20 cellular contexts compared by ENCODE assay signal in the genomic region with DNA sequence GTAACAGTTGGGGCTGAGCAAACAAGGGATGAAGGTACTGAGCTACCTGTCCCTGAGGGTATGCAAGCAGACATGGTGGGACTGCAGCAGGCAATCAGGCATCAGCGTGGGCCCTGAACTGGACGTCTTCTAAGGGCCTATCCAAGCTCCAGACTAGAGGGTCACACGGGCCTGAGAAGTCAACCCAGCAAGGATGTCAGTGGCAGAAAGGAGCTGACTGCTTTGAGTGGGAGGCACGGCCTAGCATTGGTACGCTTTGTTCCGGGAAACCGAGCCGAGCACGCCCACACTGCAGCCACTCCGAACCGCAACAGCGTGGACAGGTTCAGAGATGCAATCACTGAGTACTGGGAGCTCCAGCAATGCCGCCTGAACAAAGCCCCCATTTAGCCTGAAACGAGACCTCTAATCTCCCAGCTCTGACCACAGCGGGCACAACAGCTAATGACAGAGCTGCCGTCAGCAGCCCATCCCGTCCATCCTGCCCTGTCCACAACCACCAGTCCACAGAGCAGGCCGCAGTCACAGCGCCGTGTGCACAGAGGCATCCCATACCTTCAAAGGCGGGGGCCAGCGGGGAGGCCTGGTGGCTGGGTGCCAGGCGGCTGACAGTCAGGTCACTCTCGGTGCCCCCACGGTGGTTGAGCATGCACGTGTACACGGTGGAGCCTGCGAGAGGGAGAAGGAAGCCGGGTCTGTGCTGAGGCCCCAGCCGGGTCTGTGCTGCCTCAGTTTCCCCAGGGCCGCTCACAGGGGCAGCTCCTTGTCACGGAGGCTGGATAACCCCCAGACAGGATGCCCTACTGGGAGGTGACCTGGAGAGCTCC. TPM values are rescaled to one million over a fixed set of nuclear protein-coding genes. Genes with fewer than 3 reads are reported as not detected.
A peak's percentile ranks its signal among the peaks of the same experiment; 100 is the strongest.
DNase-seq lines count a peak whose midpoint lies in the region; ATAC-seq lines count a peak whose summit lies in the region.
"Had no signal": no experiment of that assay in that cellular context is flagged by ENCODE, and none has a peak within 500 bp of the region (broad histone marks: within the 10 kb centered on the region; RNA-seq: fewer than 3 reads in every experiment).

No MANE protein-coding gene starts in this region.

- H3K27ac ChIP-seq in CD4-positive, CD25-positive, alpha-beta regulatory T cell (ENCODE audit: insufficient read depth, low read length, poor library complexity, severe bottlenecking): no peak overlapping the region
- H3K27ac ChIP-seq in angular gyrus (ENCODE audit: low read depth, low read length): peak overlapping the region; percentile 49
- H3K27ac ChIP-seq: BLaER1, GM23248 had no signal

- no peaks in the 10 kb centered on the region for H3K27me3 ChIP-seq in CD4-positive, CD25-positive, alpha-beta regulatory T cell (ENCODE audit: control insufficient read depth, insufficient read depth, low read length)
- H3K27me3 ChIP-seq: BLaER1 had no signal

- no peaks in the 10 kb centered on the region for H3K27me3 Mint-ChIP-seq in CD4-positive, CD25-positive, alpha-beta regulatory T cell

- H3K9me3 Mint-ChIP-seq in CD4-positive, CD25-positive, alpha-beta regulatory T cell: peaks cover 0 to 2% (median 0%) of the 10 kb centered on the region in 7 donors
- H3K9me3 Mint-ChIP-seq: CD8-positive, alpha-beta T cell had no signal

- no peaks in the 10 kb centered on the region for H3K9me3 ChIP-seq in CD4-positive, CD25-positive, alpha-beta regulatory T cell (ENCODE audit: control insufficient read depth in 2 of 2, low read length in 2 of 2)
- H3K9me3 ChIP-seq: BLaER1 had no signal

- peaks cover 4% of the 10 kb centered on the region for H3K36me3 ChIP-seq in CD4-positive, CD25-positive, alpha-beta regulatory T cell (ENCODE audit: control insufficient read depth, insufficient read depth, low read length)

- ATAC-seq in CD4-positive, CD25-positive, alpha-beta regulatory T cell (ENCODE audit: low read depth in 2 of 2): no peak
- ATAC-seq in left ventricle myocardium superior (no peak), GM18498 (IDR thresholded peaks at IDR 0.05; ENCODE audit: unreplicated experiment) (no peak), HG02588 (IDR thresholded peaks at IDR 0.05; ENCODE audit: unreplicated experiment) (no peak)
- ATAC-seq: CD8-positive, alpha-beta T cell; GM12878 had no signal

- intact Hi-C loops in left ventricle myocardium superior (cut with micrococcal nuclease) (no loop called here), posterior cingulate gyrus (cut with DNase I) (no loop called here)

- H3K4me1 Mint-ChIP-seq in CD4-positive, CD25-positive, alpha-beta regulatory T cell: peaks cover 16 to 44% (median 23%) of the 10 kb centered on the region in 4 donors

- H3K4me3 ChIP-seq in CD4-positive, CD25-positive, alpha-beta regulatory T cell (ENCODE audit: low read depth, low read length): no peak overlapping the region
- H3K4me3 ChIP-seq: BLaER1, GM12878, GM23248 had no signal

- H3K4me1 ChIP-seq in CD4-positive, CD25-positive, alpha-beta regulatory T cell (ENCODE audit: control insufficient read depth, insufficient read depth, low read length, poor library complexity, severe bottlenecking): peaks cover 12% of the 10 kb centered on the region

- DNase-seq in CD4-positive, CD25-positive, alpha-beta regulatory T cell: no peak
- peak; percentile 23 for DNase-seq in left ventricle myocardium superior
- peak in 6 of 10 donors; percentile 46 to 91 (median 74) for DNase-seq in posterior cingulate gyrus
- no peak for DNase-seq in hepatic stellate cell (ENCODE audit: low spot score)
- DNase-seq in NCI-H1105 (lab: John Stamatoyannopoulos, UW): no peak
- DNase-seq: Calu3; CD8-positive, alpha-beta T cell; GM23248; HCEC 1CT; KBM-7; NCI-H1105 treated with DMSO at 0.1 percent for 48 hours; NCI-H2227 treated with DMSO at 0.1 percent for 48 hours; NCI-H510A treated with DMSO at 0.1 percent for 48 hours; OCI-M1; SIG-M5 had no signal

- no peak overlapping the region for H3K4me3 Mint-ChIP-seq in CD4-positive, CD25-positive, alpha-beta regulatory T cell
- H3K4me3 Mint-ChIP-seq: CD8-positive, alpha-beta T cell had no signal

- H3K27ac Mint-ChIP-seq in CD4-positive, CD25-positive, alpha-beta regulatory T cell: peak overlapping the region in 2 of 3 donors; percentile 15 to 43
- H3K27ac Mint-ChIP-seq: CD8-positive, alpha-beta T cell had no signal

- peaks cover 10% of the 10 kb centered on the region for H3K36me3 Mint-ChIP-seq in CD4-positive, CD25-positive, alpha-beta regulatory T cell

RNA-seq across cellular contexts. Expression of gene SARDH, which starts 44.2 kb away (rescaled TPM):
- 15.6 TPM for total RNA-seq in CD4-positive, CD25-positive, alpha-beta regulatory T cell
- polyA plus RNA-seq in CD4-positive, CD25-positive, alpha-beta regulatory T cell: 1 to 10 TPM; 5.8 to 9.7 (median 8.2) TPM
- total RNA-seq in left ventricle myocardium superior: 0.64 TPM
- total RNA-seq: Calu3 had no signal

RNA-seq across cellular contexts. Expression of gene DBH, which starts 57.8 kb away (rescaled TPM):
- 0.12 TPM for total RNA-seq in CD4-positive, CD25-positive, alpha-beta regulatory T cell
- polyA plus RNA-seq in CD4-positive, CD25-positive, alpha-beta regulatory T cell: not detected
- total RNA-seq in left ventricle myocardium superior: not detected
- total RNA-seq: Calu3, GM12878, GM23248 had no signal
- polyA plus RNA-seq: GM12878, GM23248 had no signal

Comparison
In these comparisons a context has a peak if more than half of its experiments do, and no peak if none do; other contexts are left out.
1. DNase-seq: peak in left ventricle myocardium superior (single experiment) and posterior cingulate gyrus (6 of 10); none in CD4-positive, CD25-positive, alpha-beta regulatory T cell (0 of 3), hepatic stellate cell (single experiment) and NCI-H1105 (single experiment).
2. RNA of gene SARDH, which starts 44.2 kb away (total RNA-seq): 15.6 TPM in CD4-positive, CD25-positive, alpha-beta regulatory T cell (single experiment); 0.64 TPM in left ventricle myocardium superior (single experiment); every median in the first group is over 10 times any median in the second.